1 cellular context compared by ENCODE assay signal in genomic region chr7:139673762-139674161, GRCh38.
TF ChIP-seq lines count a peak whose summit lies in the region.

No MANE protein-coding gene starts in this region.

TF ChIP-seq in IMR-90, 13 proteins besides CTCF, POLR2A, EP300 and RAD21 (continued from another document):
- TF ChIP-seq USF2 (IDR thresholded peaks at IDR 0.05; ENCODE audit: low read depth, low read length) (no peak), SMC3 (IDR thresholded peaks at IDR 0.05; ENCODE audit: low read depth, low read length) (no peak), RFX5 (IDR thresholded peaks at IDR 0.05; ENCODE audit: low read depth, low read length) (no peak), MXI1 (IDR thresholded peaks at IDR 0.05; ENCODE audit: borderline replicate concordance, low read depth, low read length) (no peak), MAZ (IDR thresholded peaks at IDR 0.05; ENCODE audit: borderline replicate concordance, low read depth, low read length) (no peak), CEBPB (IDR thresholded peaks at IDR 0.05; ENCODE audit: low read depth, low read length) (no peak), NFE2L2 (IDR thresholded peaks at IDR 0.05; ENCODE audit: low read depth, low read length) (no peak), ELK1 (IDR thresholded peaks at IDR 0.05; ENCODE audit: borderline replicate concordance, low read depth, low read length) (no peak), FOS (IDR thresholded peaks at IDR 0.05; ENCODE audit: low read depth, low read length) (no peak), MAFK (IDR thresholded peaks at IDR 0.05; ENCODE audit: low read depth, low read length) (no peak), RCOR1 (IDR thresholded peaks at IDR 0.05; ENCODE audit: insufficient replicate concordance, low read length) (no peak)
